13 cellular contexts compared by ENCODE assay signal in the genomic region with DNA sequence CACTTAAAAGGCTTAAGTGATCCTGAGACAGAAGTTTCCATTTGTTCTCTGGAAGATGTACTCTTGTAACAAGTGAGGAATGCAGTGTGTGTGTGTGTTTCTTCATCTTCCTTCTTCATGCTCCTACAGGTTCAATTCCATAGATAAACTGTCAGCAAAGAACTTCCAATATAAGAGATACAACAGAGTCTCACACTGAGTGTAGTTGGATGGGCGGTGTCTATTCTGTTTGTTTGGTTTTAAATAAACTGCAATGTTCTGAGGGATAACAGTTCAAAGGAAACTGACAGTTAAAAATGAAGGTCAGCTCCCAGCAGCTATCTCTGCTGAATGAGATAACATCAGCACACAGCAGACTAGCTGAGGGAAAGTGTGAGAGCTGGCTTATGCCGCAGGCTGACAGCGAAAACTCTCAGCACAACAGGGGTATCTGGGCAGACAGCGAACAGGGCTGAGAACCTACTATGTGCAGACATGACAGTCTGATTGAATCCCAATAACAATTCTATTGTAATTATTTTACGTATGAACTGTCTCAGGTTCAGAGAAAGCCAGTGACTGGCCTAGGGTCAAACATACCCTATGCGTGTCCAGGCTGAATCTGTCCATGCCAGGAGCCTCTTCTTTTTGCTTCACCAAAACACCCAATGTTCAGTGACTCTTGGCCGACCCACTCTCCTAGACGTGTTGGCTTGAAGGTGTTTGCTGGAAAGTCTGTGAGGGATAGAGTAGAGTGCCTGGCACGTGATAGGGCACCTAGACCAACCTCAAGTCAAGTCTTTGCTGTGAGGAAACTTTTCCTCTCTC.
DNase-seq lines count a peak whose midpoint lies in the region; ATAC-seq and TF ChIP-seq lines count a peak whose summit lies in the region.
"Had no signal": no experiment of that assay in that cellular context is flagged by ENCODE, and none has a peak within 500 bp of the region (broad histone marks: within the 10 kb centered on the region; RNA-seq: fewer than 3 reads in every experiment).

No MANE protein-coding gene starts in this region.

- peak overlapping the region; percentile 39; the same call in 1 of the 2 replicates for H3K27ac ChIP-seq in Panc1 (ENCODE audit: low read length)
- H3K27ac ChIP-seq in ascending aorta = no peak overlapping the region
- no peak overlapping the region for H3K27ac ChIP-seq in tibial nerve
- H3K27ac ChIP-seq: gastroesophageal sphincter, left ventricle myocardium inferior had no signal

- H3K36me3 ChIP-seq in Panc1 (ENCODE audit: control insufficient read depth, insufficient read depth, low read length) = no peaks in the 10 kb centered on the region
- no peaks in the 10 kb centered on the region for H3K36me3 ChIP-seq in ascending aorta
- no peaks in the 10 kb centered on the region for H3K36me3 ChIP-seq in tibial nerve
- H3K36me3 ChIP-seq: gastroesophageal sphincter, HAP-1, left ventricle myocardium inferior had no signal

- intact Hi-C loops in activated CD4-positive, alpha-beta T cell treated with anti-CD3 and anti-CD28 coated beads, Interleukin-2, amount 10 ng/mL, durations not matched to agents 24 days and 14 days (cut with micrococcal nuclease) = loop anchor here (1.0 kb wide), 1 partner anchor 11 kb away; no protein-coding TSS in a partner anchor
- intact Hi-C loops in Panc1 (cut with micrococcal nuclease; ENCODE audit: unreplicated experiment) = no loop called here
- intact Hi-C loops in ascending aorta (cut with DNase I) = no loop called here

- no peak for TF ChIP-seq EP300 in tibial nerve (IDR thresholded peaks at IDR 0.05)

- in situ Hi-C loops in Panc1 (cut with HindIII; ENCODE audit: low pct_unique_long_range_greater_than_20kb, low sequenced_read_pairs) = no loop called here

- no peak for TF ChIP-seq POLR2A in tibial nerve (IDR thresholded peaks at IDR 0.05)

- CTCF ChIA-PET in Panc1 (lab: Charles Lee) = no interaction called here

- H3K4me3 Mint-ChIP-seq in activated CD4-positive, alpha-beta T cell treated with anti-CD3 and anti-CD28 coated beads, Interleukin-2, amount 10 ng/mL, durations not matched to agents 24 days and 14 days = peak overlapping the region; percentile 15
- H3K4me3 Mint-ChIP-seq in natural killer cell treated with Interleukin-12 subunit alpha and Interleukin-12 subunit beta and Interleukin-15 and Interleukin-18, amount 100 ng/mL, for 72 hours = peak overlapping the region; percentile 43

- no peaks in the 10 kb centered on the region for H3K4me1 ChIP-seq in Panc1 (ENCODE audit: control insufficient read depth, insufficient read depth, low read length)
- no peaks in the 10 kb centered on the region for H3K4me1 ChIP-seq in ascending aorta
- H3K4me1 ChIP-seq in tibial nerve = no peaks in the 10 kb centered on the region
- H3K4me1 ChIP-seq: gastroesophageal sphincter, HAP-1 had no signal

- DNase-seq in activated CD4-positive, alpha-beta T cell treated with anti-CD3 and anti-CD28 coated beads, Interleukin-2, amount 10 ng/mL, durations not matched to agents 24 days and 14 days = peak; percentile 81
- DNase-seq in activated CD4-positive, alpha-beta T cell treated with anti-CD3 and anti-CD28 coated beads for 1 hour = no peak
- no peak for DNase-seq in Panc1 (ENCODE audit: low read depth, low spot score)
- no peak for DNase-seq in activated naive CD4-positive, alpha-beta T cell treated with anti-CD3 and anti-CD28 coated beads, Interleukin-2, amount 50 U/mL, for 72 hours (ENCODE audit: low spot score in 2 of 2)
- DNase-seq in natural killer cell treated with Interleukin-12 subunit alpha and Interleukin-12 subunit beta and Interleukin-15 and Interleukin-18, amount 100 ng/mL, for 72 hours (ENCODE audit: low spot score) = no peak
- no peak for DNase-seq in ascending aorta (ENCODE audit: low spot score in 2 of 2)
- no peak for DNase-seq in tibial nerve (ENCODE audit: low spot score in 2 of 2)
- no peak for DNase-seq in NCI-H128 (lab: John Stamatoyannopoulos, UW; ENCODE audit: unreplicated experiment)
- DNase-seq: left ventricle myocardium inferior; NCI-H1694; stimulated activated CD4-positive, alpha-beta T cell treated with anti-CD3 and anti-CD28 coated beads, Interleukin-2, amount 100 ng/mL, for 48 hours had no signal

- H3K4me1 Mint-ChIP-seq in activated CD4-positive, alpha-beta T cell treated with anti-CD3 and anti-CD28 coated beads, Interleukin-2, amount 10 ng/mL, durations not matched to agents 24 days and 14 days = peaks cover 37% of the 10 kb centered on the region
- peaks cover 21 to 26% of the 10 kb centered on the region in 2 donors for H3K4me1 Mint-ChIP-seq in natural killer cell treated with Interleukin-12 subunit alpha and Interleukin-12 subunit beta and Interleukin-15 and Interleukin-18, amount 100 ng/mL, for 72 hours (ENCODE audit: low read depth in 2 of 2)

- H3K9me3 ChIP-seq in Panc1 (ENCODE audit: control insufficient read depth, insufficient read depth, low read depth, low read length) (no peaks in the 10 kb centered on the region), ascending aorta (no peaks in the 10 kb centered on the region), tibial nerve (no peaks in the 10 kb centered on the region)
- H3K9me3 ChIP-seq: gastroesophageal sphincter, HAP-1 had no signal

- H3K27me3 ChIP-seq in Panc1 (ENCODE audit: control insufficient read depth, insufficient read depth, low read length) = no peaks in the 10 kb centered on the region
- H3K27me3 ChIP-seq in ascending aorta = no peaks in the 10 kb centered on the region
- H3K27me3 ChIP-seq in tibial nerve = no peaks in the 10 kb centered on the region
- H3K27me3 ChIP-seq: gastroesophageal sphincter had no signal

- no peak overlapping the region for H3K27ac Mint-ChIP-seq in activated CD4-positive, alpha-beta T cell treated with anti-CD3 and anti-CD28 coated beads, Interleukin-2, amount 10 ng/mL, durations not matched to agents 24 days and 14 days
- H3K27ac Mint-ChIP-seq in activated naive CD4-positive, alpha-beta T cell treated with anti-CD3 and anti-CD28 coated beads, Interleukin-2, amount 50 U/mL, for 72 hours = peak overlapping the region in 1 of 2 donors; percentile 46
- no peak overlapping the region for H3K27ac Mint-ChIP-seq in natural killer cell treated with Interleukin-12 subunit alpha and Interleukin-12 subunit beta and Interleukin-15 and Interleukin-18, amount 100 ng/mL, for 72 hours

- POLR2A ChIA-PET in Panc1 (lab: Charles Lee) = no interaction called here

- TF ChIP-seq CTCF in Panc1 (IDR thresholded peaks at IDR 0.05) = no peak
- no peak for TF ChIP-seq CTCF in ascending aorta (IDR thresholded peaks at IDR 0.05)
- TF ChIP-seq CTCF in tibial nerve (IDR thresholded peaks at IDR 0.05) = no peak

- peaks cover 5% of the 10 kb centered on the region for H3K27me3 Mint-ChIP-seq in activated CD4-positive, alpha-beta T cell treated with anti-CD3 and anti-CD28 coated beads, Interleukin-2, amount 10 ng/mL, durations not matched to agents 24 days and 14 days
- peaks cover 0 to 13% of the 10 kb centered on the region in 2 donors for H3K27me3 Mint-ChIP-seq in natural killer cell treated with Interleukin-12 subunit alpha and Interleukin-12 subunit beta and Interleukin-15 and Interleukin-18, amount 100 ng/mL, for 72 hours

- no peak overlapping the region for H3K4me3 ChIP-seq in Panc1 (ENCODE audit: low read depth in 2 of 2, low read length in 2 of 2)
- no peak overlapping the region for H3K4me3 ChIP-seq in ascending aorta
- H3K4me3 ChIP-seq in tibial nerve = no peak overlapping the region
- H3K4me3 ChIP-seq: gastroesophageal sphincter, HAP-1, left ventricle myocardium inferior had no signal

- ATAC-seq in Panc1 = no peak
- ATAC-seq in activated naive CD4-positive, alpha-beta T cell treated with anti-CD3 and anti-CD28 coated beads, Interleukin-2, amount 50 U/mL, for 72 hours = peak; percentile 34 to 93
- no peak for ATAC-seq in natural killer cell treated with Interleukin-12 subunit alpha and Interleukin-12 subunit beta and Interleukin-15 and Interleukin-18, amount 100 ng/mL, for 72 hours
- ATAC-seq: gastroesophageal sphincter had no signal

- H3K36me3 Mint-ChIP-seq in activated CD4-positive, alpha-beta T cell treated with anti-CD3 and anti-CD28 coated beads, Interleukin-2, amount 10 ng/mL, durations not matched to agents 24 days and 14 days (ENCODE audit: low read depth) = peaks cover 2% of the 10 kb centered on the region
- peaks cover 0 to 11% of the 10 kb centered on the region in 2 donors for H3K36me3 Mint-ChIP-seq in activated naive CD4-positive, alpha-beta T cell treated with anti-CD3 and anti-CD28 coated beads, Interleukin-2, amount 50 U/mL, for 72 hours
- H3K36me3 Mint-ChIP-seq in natural killer cell treated with Interleukin-12 subunit alpha and Interleukin-12 subunit beta and Interleukin-15 and Interleukin-18, amount 100 ng/mL, for 72 hours = no peaks in the 10 kb centered on the region

- H3K9me3 Mint-ChIP-seq in activated CD4-positive, alpha-beta T cell treated with anti-CD3 and anti-CD28 coated beads, Interleukin-2, amount 10 ng/mL, durations not matched to agents 24 days and 14 days = peaks cover 22% of the 10 kb centered on the region
- H3K9me3 Mint-ChIP-seq in activated naive CD4-positive, alpha-beta T cell treated with anti-CD3 and anti-CD28 coated beads, Interleukin-2, amount 50 U/mL, for 72 hours = peaks cover 8 to 17% of the 10 kb centered on the region in 2 donors
- H3K9me3 Mint-ChIP-seq in natural killer cell treated with Interleukin-12 subunit alpha and Interleukin-12 subunit beta and Interleukin-15 and Interleukin-18, amount 100 ng/mL, for 72 hours = peaks cover 3% of the 10 kb centered on the region

- 84 to 85% methylated on average over 9 of the region's 9 CpGs for whole genome bisulfite sequencing in tibial nerve, 2 donors

- BruUV-seq in Panc1 (replicated peaks; lab: Mats Ljungman, UMichigan) = no TSS peak

Comparison
In these comparisons a context has a peak if more than half of its experiments do, and no peak if none do; other contexts are left out.
1. ATAC-seq: peak in activated naive CD4-positive, alpha-beta T cell treated with anti-CD3 and anti-CD28 coated beads, Interleukin-2, amount 50 U/mL, for 72 hours (2 of 2); none in Panc1 (single experiment) and natural killer cell treated with Interleukin-12 subunit alpha and Interleukin-12 subunit beta and Interleukin-15 and Interleukin-18, amount 100 ng/mL, for 72 hours (0 of 2).